ENCODE assay signal across 15 cellular contexts in genomic region chr2:45273412-45274189, GRCh38.
DNase-seq lines count a peak whose midpoint lies in the region; ATAC-seq, FAIRE-seq and TF ChIP-seq lines count a peak whose summit lies in the region.
"Had no signal": no experiment of that assay in that cellular context is flagged by ENCODE, and none has a peak within 500 bp of the region (broad histone marks: within the 10 kb centered on the region; RNA-seq: fewer than 3 reads in every experiment).

No MANE protein-coding gene starts in this region.

- H3K36me3 Mint-ChIP-seq in osteocyte (ENCODE audit: unreplicated experiment): no peaks in the 10 kb centered on the region
- H3K36me3 Mint-ChIP-seq: activated naive CD4-positive, alpha-beta T cell treated with anti-CD3 and anti-CD28 coated beads, Interleukin-2, amount 50 U/mL, for 24 hours had no signal

- H3K4me1 ChIP-seq in gastrocnemius medialis: peaks cover 0 to 4% of the 10 kb centered on the region in 2 donors
- H3K4me1 ChIP-seq: BE2C, psoas muscle had no signal

- peak overlapping the region; percentile 84 for H3K27ac Mint-ChIP-seq in osteocyte (ENCODE audit: unreplicated experiment)
- H3K27ac Mint-ChIP-seq: activated naive CD4-positive, alpha-beta T cell treated with anti-CD3 and anti-CD28 coated beads, Interleukin-2, amount 50 U/mL, for 24 hours had no signal

- in situ Hi-C loops in gastrocnemius medialis (cut with MboI; ENCODE audit: low sequenced_read_pairs in 4 of 4): no loop called here

- H3K27ac ChIP-seq in gastrocnemius medialis: no peak overlapping the region
- H3K27ac ChIP-seq: psoas muscle had no signal

- intact Hi-C loops in gastrocnemius medialis (cut with DNase I; ENCODE audit: low total_unique reads): no loop called here

- no peaks in the 10 kb centered on the region for H3K9me3 ChIP-seq in gastrocnemius medialis
- H3K9me3 ChIP-seq: BE2C, psoas muscle, tibial artery had no signal

- H3K27me3 Mint-ChIP-seq in osteocyte (ENCODE audit: unreplicated experiment): no peaks in the 10 kb centered on the region

- no peak for ATAC-seq in gastrocnemius medialis

- H3K27me3 ChIP-seq in gastrocnemius medialis: no peaks in the 10 kb centered on the region
- H3K27me3 ChIP-seq: BE2C, tibial artery had no signal

- DNase-seq in DMS153 treated with DMSO at 0.1 percent for 48 hours (lab: John Stamatoyannopoulos, UW; ENCODE audit: unreplicated experiment): peak; percentile 21
- peak; percentile 47 for DNase-seq in NCI-H2029 treated with DMSO at 0.1 percent for 48 hours (lab: John Stamatoyannopoulos, UW)
- DNase-seq in SHP77 (lab: John Stamatoyannopoulos, UW): peak; percentile 69 to 76
- DNase-seq in osteocyte (ENCODE audit: extremely low spot score, unreplicated experiment): no peak
- no peak for DNase-seq in NCI-H2171 treated with DMSO at 0.1 percent for 48 hours (lab: John Stamatoyannopoulos, UW)
- no peak for DNase-seq in GM12891 (ENCODE audit: insufficient read length, low spot score)
- no peak for DNase-seq in stimulated activated CD4-positive, alpha-beta T cell treated with anti-CD3 and anti-CD28 coated beads, Interleukin-2, amount 100 ng/mL, for 48 hours
- no peak for DNase-seq in gastrocnemius medialis
- DNase-seq: BE2C, NCI-H1048, psoas muscle, tibial artery had no signal

- TF ChIP-seq POLR2A in GM12891 (IDR thresholded peaks at IDR 0.05; ENCODE audit: low read depth, low read length) (no peak), gastrocnemius medialis (IDR thresholded peaks at IDR 0.05) (no peak)

- peaks cover 65% of the 10 kb centered on the region for H3K4me1 Mint-ChIP-seq in osteocyte (ENCODE audit: unreplicated experiment)
- H3K4me1 Mint-ChIP-seq: activated naive CD4-positive, alpha-beta T cell treated with anti-CD3 and anti-CD28 coated beads, Interleukin-2, amount 50 U/mL, for 24 hours had no signal

- H3K36me3 ChIP-seq in gastrocnemius medialis: no peaks in the 10 kb centered on the region
- H3K36me3 ChIP-seq: BE2C, tibial artery had no signal

- H3K4me3 Mint-ChIP-seq in osteocyte (ENCODE audit: unreplicated experiment): no peak overlapping the region
- H3K4me3 Mint-ChIP-seq: activated naive CD4-positive, alpha-beta T cell treated with anti-CD3 and anti-CD28 coated beads, Interleukin-2, amount 50 U/mL, for 24 hours had no signal

- H3K4me3 ChIP-seq in gastrocnemius medialis: no peak overlapping the region
- H3K4me3 ChIP-seq: psoas muscle, tibial artery had no signal

- no peaks in the 10 kb centered on the region for H3K9me3 Mint-ChIP-seq in osteocyte (ENCODE audit: unreplicated experiment)
- H3K9me3 Mint-ChIP-seq: activated naive CD4-positive, alpha-beta T cell treated with anti-CD3 and anti-CD28 coated beads, Interleukin-2, amount 50 U/mL, for 24 hours had no signal

- no peak for TF ChIP-seq CTCF in osteocyte (IDR thresholded peaks at IDR 0.05)
- TF ChIP-seq CTCF in gastrocnemius medialis (IDR thresholded peaks at IDR 0.05 in 4 of 5, conservative IDR thresholded peaks at IDR 0.05 in 1 of 5): no peak

- no peak for FAIRE-seq in GM12891 (lab: Jason Lieb, UNC)
- FAIRE-seq: endothelial cell of umbilical vein, keratinocyte had no signal

TF ChIP-seq in GM12891, 5 proteins besides CTCF, POLR2A, EP300 and RAD21:
- TF ChIP-seq PAX5 (IDR thresholded peaks at IDR 0.05; ENCODE audit: insufficient read depth, low read length, severe bottlenecking) (no peak), POLR2AphosphoS5 (IDR thresholded peaks at IDR 0.05; ENCODE audit: low read depth, low read length) (no peak), POU2F2 (IDR thresholded peaks at IDR 0.05; ENCODE audit: low read depth, low read length) (no peak), SPI1 (IDR thresholded peaks at IDR 0.05; ENCODE audit: low read depth, low read length) (no peak), TAF1 (IDR thresholded peaks at IDR 0.05; ENCODE audit: low read depth, low read length) (no peak)

Comparison
In these comparisons a context has a peak if more than half of its experiments do, and no peak if none do; other contexts are left out.
1. DNase-seq: peak in DMS153 treated with DMSO at 0.1 percent for 48 hours (single experiment), NCI-H2029 treated with DMSO at 0.1 percent for 48 hours (single experiment) and SHP77 (2 of 2); none in osteocyte (single experiment), NCI-H2171 treated with DMSO at 0.1 percent for 48 hours (single experiment), GM12891 (single experiment), stimulated activated CD4-positive, alpha-beta T cell treated with anti-CD3 and anti-CD28 coated beads, Interleukin-2, amount 100 ng/mL, for 48 hours (0 of 2) and gastrocnemius medialis (0 of 2).